Comparison of ENCODE assay signal across 8 cellular contexts in the genomic region with DNA sequence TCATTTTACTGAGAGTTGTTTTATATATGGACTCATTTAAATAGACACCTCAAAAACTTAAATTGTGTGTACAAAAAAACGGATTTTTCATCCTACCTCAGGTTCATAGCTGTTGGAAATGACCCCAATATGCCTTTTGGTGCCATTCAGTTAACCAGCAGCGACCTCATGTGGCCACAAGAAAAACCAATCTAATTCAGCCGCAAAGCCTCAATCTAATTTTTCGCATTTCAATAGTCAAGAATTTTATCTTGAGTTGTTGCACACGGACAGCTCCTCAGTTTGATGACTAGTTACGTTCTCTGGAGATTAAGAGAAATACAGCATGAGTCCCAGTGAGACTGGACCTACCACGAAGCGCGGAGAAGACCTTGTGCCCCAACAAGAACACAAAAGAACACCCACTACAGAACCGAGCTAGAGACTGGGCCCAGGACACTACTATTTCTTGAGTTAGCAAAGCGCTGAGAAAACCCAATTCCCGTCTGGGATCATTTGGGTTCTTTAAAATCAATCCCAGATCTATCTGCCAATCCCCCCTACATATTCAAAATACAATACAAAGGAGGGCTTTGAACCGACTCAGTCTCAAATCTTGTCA. TPM values are rescaled to one million over a fixed set of nuclear protein-coding genes. Genes with fewer than 3 reads are reported as not detected.
DNase-seq lines count a peak whose midpoint lies in the region; ATAC-seq and TF ChIP-seq lines count a peak whose summit lies in the region.

No MANE protein-coding gene starts in this region.

- no peak for ATAC-seq in HG02852 (IDR thresholded peaks at IDR 0.05; ENCODE audit: unreplicated experiment)
- no peak for ATAC-seq in GM19463 (IDR thresholded peaks at IDR 0.05; ENCODE audit: unreplicated experiment)

- H3K27me3 ChIP-seq in Peyer's patch (no peaks in the 10 kb centered on the region), parathyroid adenoma (ENCODE audit: control insufficient read depth, insufficient read depth, low read length) (no peaks in the 10 kb centered on the region)

- H3K9ac ChIP-seq in parathyroid adenoma = no peak overlapping the region

- H3K27ac ChIP-seq in Peyer's patch (no peak overlapping the region), parathyroid adenoma (no peak overlapping the region)

- H3K9me3 Mint-ChIP-seq in activated T-helper 2 cell treated with anti-CD3 and anti-CD28 coated beads, Interferon-gamma antibody, Interleukin-2, Interleukin-4, amounts not matched to agents 10 μg/mL and 5 μg/mL and 100 μg/mL, durations not matched to agents 14 hours and 24 hours and 36 hours = no peaks in the 10 kb centered on the region

- peak overlapping the region; percentile 52 for H3K27ac Mint-ChIP-seq in activated T-helper 2 cell treated with anti-CD3 and anti-CD28 coated beads, Interferon-gamma antibody, Interleukin-2, Interleukin-4, amounts not matched to agents 10 μg/mL and 5 μg/mL and 100 μg/mL, durations not matched to agents 14 hours and 24 hours and 36 hours

- no peak overlapping the region for H3K4me2 ChIP-seq in parathyroid adenoma (ENCODE audit: low read length)

- no peaks in the 10 kb centered on the region for H3K36me3 ChIP-seq in Peyer's patch
- no peaks in the 10 kb centered on the region for H3K36me3 ChIP-seq in parathyroid adenoma (ENCODE audit: control insufficient read depth, insufficient read depth, low read length)

- no peak overlapping the region for H3K4me3 ChIP-seq in Peyer's patch
- H3K4me3 ChIP-seq in parathyroid adenoma (ENCODE audit: low read depth, low read length) = no peak overlapping the region

- no peak overlapping the region for H3K4me3 Mint-ChIP-seq in activated T-helper 2 cell treated with anti-CD3 and anti-CD28 coated beads, Interferon-gamma antibody, Interleukin-2, Interleukin-4, amounts not matched to agents 10 μg/mL and 5 μg/mL and 100 μg/mL, durations not matched to agents 14 hours and 24 hours and 36 hours (ENCODE audit: low read depth)

- peaks cover 26% of the 10 kb centered on the region for H3K27me3 Mint-ChIP-seq in activated T-helper 2 cell treated with anti-CD3 and anti-CD28 coated beads, Interferon-gamma antibody, Interleukin-2, Interleukin-4, amounts not matched to agents 10 μg/mL and 5 μg/mL and 100 μg/mL, durations not matched to agents 14 hours and 24 hours and 36 hours (ENCODE audit: low read depth)

- DNase-seq in DMS153 (lab: John Stamatoyannopoulos, UW) (peak; percentile 21), KG1 (lab: John Stamatoyannopoulos, UW) (peak; percentile 37), Peyer's patch (peak in 1 of 3 donors; percentile 75), germinal center (ENCODE audit: low spot score) (peak; percentile 47)
- no peak for DNase-seq in activated T-helper 2 cell treated with anti-CD3 and anti-CD28 coated beads, Interferon-gamma antibody, Interleukin-2, Interleukin-4, amounts not matched to agents 10 μg/mL and 5 μg/mL and 100 μg/mL, durations not matched to agents 14 hours and 24 hours and 36 hours (ENCODE audit: low spot score)

- intact Hi-C loops in activated T-helper 2 cell treated with anti-CD3 and anti-CD28 coated beads, Interferon-gamma antibody, Interleukin-2, Interleukin-4, amounts not matched to agents 10 μg/mL and 5 μg/mL and 100 μg/mL, durations not matched to agents 14 hours and 24 hours and 36 hours (cut with micrococcal nuclease) = loop anchor here (1.0 to 10.0 kb wide), 2 partner anchors 154 to 225 kb away; no protein-coding TSS in a partner anchor

- H3K36me3 Mint-ChIP-seq in activated T-helper 2 cell treated with anti-CD3 and anti-CD28 coated beads, Interferon-gamma antibody, Interleukin-2, Interleukin-4, amounts not matched to agents 10 μg/mL and 5 μg/mL and 100 μg/mL, durations not matched to agents 14 hours and 24 hours and 36 hours (ENCODE audit: low read depth) = no peaks in the 10 kb centered on the region

- H3K4me1 ChIP-seq in Peyer's patch (peaks cover 0 to 8% (median 5%) of the 10 kb centered on the region in 4 donors), parathyroid adenoma (peaks cover 2% of the 10 kb centered on the region)

- H3K79me2 ChIP-seq in parathyroid adenoma = no peaks in the 10 kb centered on the region

- TF ChIP-seq CTCF in Peyer's patch (IDR thresholded peaks at IDR 0.05) = peak; percentile 42 to 95 (median 86)
- peak; percentile 86 for TF ChIP-seq CTCF in parathyroid adenoma (IDR thresholded peaks at IDR 0.05)

- TF ChIP-seq POLR2A in Peyer's patch (IDR thresholded peaks at IDR 0.05) = no peak

- peak overlapping the region; percentile 62 for H2AFZ ChIP-seq in parathyroid adenoma

- H3K4me1 Mint-ChIP-seq in activated T-helper 2 cell treated with anti-CD3 and anti-CD28 coated beads, Interferon-gamma antibody, Interleukin-2, Interleukin-4, amounts not matched to agents 10 μg/mL and 5 μg/mL and 100 μg/mL, durations not matched to agents 14 hours and 24 hours and 36 hours (ENCODE audit: low read depth) = peaks cover 16% of the 10 kb centered on the region

- H3K9me3 ChIP-seq in Peyer's patch (no peaks in the 10 kb centered on the region), parathyroid adenoma (ENCODE audit: control insufficient read depth, low read length) (no peaks in the 10 kb centered on the region)

RNA-seq across cellular contexts. Expression of a gene that starts 1.1 kb away (rescaled TPM):
- not detected for total RNA-seq in Peyer's patch
- total RNA-seq in activated T-helper 2 cell treated with anti-CD3 and anti-CD28 coated beads, Interferon-gamma antibody, Interleukin-2, Interleukin-4, amounts not matched to agents 10 μg/mL and 5 μg/mL and 100 μg/mL, durations not matched to agents 14 hours and 24 hours and 36 hours = not detected in 2 replicates
